ENCODE assay signal across 8 cellular contexts in the genomic region with DNA sequence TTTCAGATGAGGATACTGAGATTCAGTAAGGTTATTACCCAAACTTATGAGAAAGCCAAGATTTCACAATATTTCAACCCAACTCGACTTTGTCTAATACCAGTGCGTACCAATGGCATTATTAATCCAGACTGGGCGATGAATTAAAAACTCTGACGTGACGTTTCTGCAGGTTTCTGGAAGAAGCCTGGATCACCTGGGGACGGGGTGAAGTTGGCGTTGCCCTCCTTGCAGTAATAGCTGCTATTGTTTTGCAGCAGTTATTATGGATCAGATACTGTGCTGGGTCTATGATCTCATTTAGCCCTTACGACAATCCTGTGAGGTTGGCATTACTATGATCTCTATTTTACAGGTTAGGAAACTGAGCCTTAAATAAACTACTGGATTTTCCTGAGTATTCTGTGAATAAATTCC. TPM values are rescaled to one million over a fixed set of nuclear protein-coding genes. Genes with fewer than 3 reads are reported as not detected.
DNase-seq lines count a peak whose midpoint lies in the region; ATAC-seq and TF ChIP-seq lines count a peak whose summit lies in the region.

No MANE protein-coding gene starts in this region.

- TF ChIP-seq CTCF in LNCaP clone FGC (IDR thresholded peaks at IDR 0.05; ENCODE audit: control insufficient read depth, extremely low read depth, insufficient read depth) (no peak), chondrocyte (IDR thresholded peaks at IDR 0.05) (no peak), lung (IDR thresholded peaks at IDR 0.05; ENCODE audit: control extremely low read depth, extremely low read depth) (no peak), vagina (IDR thresholded peaks at IDR 0.05) (no peak)

- peaks cover 2% of the 10 kb centered on the region for H3K36me3 Mint-ChIP-seq in chondrocyte (ENCODE audit: low read depth)

- H3K27ac Mint-ChIP-seq in chondrocyte (ENCODE audit: unreplicated experiment), result peak overlapping the region; percentile 99

- H3K27ac ChIP-seq in lung (ENCODE audit: low read depth in 1 of 2, low read length in 1 of 2) (peak overlapping the region; percentile 74 to 94), vagina (peak overlapping the region; percentile 98)

- H3K36me3 ChIP-seq in lung (ENCODE audit: control insufficient read depth in 2 of 2, insufficient read depth in 2 of 2, low read length in 2 of 2) (peaks cover 0 to 2% of the 10 kb centered on the region in 2 donors), vagina (peaks cover 0 to 7% of the 10 kb centered on the region in 2 donors)

- no peaks in the 10 kb centered on the region for H3K27me3 Mint-ChIP-seq in chondrocyte (ENCODE audit: low read depth)

- intact Hi-C loops in vagina (cut with DNase I), result no loop called here

- DNase-seq in AG08396 (ENCODE audit: low spot score) (peak; percentile 37), LNCaP clone FGC (ENCODE audit: low read depth) (no peak), chondrocyte (ENCODE audit: low spot score) (no peak), lung (ENCODE audit: low spot score) (no peak), vagina (ENCODE audit: extremely low spot score in 2 of 2) (no peak), LoVo (ENCODE audit: low spot score) (no peak), NCI-H187 treated with DMSO at 0.1 percent for 48 hours (lab: John Stamatoyannopoulos, UW) (no peak)

- H3K4me3 ChIP-seq in LNCaP clone FGC (ENCODE audit: low read depth, low read length) (peak overlapping the region; percentile 85), lung (peak overlapping the region; percentile 48), vagina (peak overlapping the region; percentile 81 to 98)

- 4 to 9% methylated on average over 8 of the region's 8 CpGs for WGBS in lung, 2 donors

- H3K27me3 ChIP-seq in lung (ENCODE audit: control insufficient read depth, insufficient read depth) (no peaks in the 10 kb centered on the region), vagina (no peaks in the 10 kb centered on the region)

- H3K4me1 Mint-ChIP-seq in chondrocyte (ENCODE audit: low read depth), result peaks cover 39% of the 10 kb centered on the region

- peak; percentile 4 for ATAC-seq in GM18868 (IDR thresholded peaks at IDR 0.05; ENCODE audit: unreplicated experiment)
- ATAC-seq in lung (ENCODE audit: insufficient read depth, low FRiP score), result peak; percentile 10

- no peak for TF ChIP-seq POLR2A in vagina (IDR thresholded peaks at IDR 0.05)

- peaks cover 3 to 15% of the 10 kb centered on the region in 2 donors for H3K4me1 ChIP-seq in lung (ENCODE audit: control insufficient read depth in 2 of 2, insufficient read depth in 2 of 2, low read length in 2 of 2)
- peaks cover 29% of the 10 kb centered on the region for H3K4me1 ChIP-seq in vagina

- no peaks in the 10 kb centered on the region for H3K9me3 Mint-ChIP-seq in chondrocyte (ENCODE audit: low read depth)

- H3K9me3 ChIP-seq in lung (ENCODE audit: control insufficient read depth in 2 of 2, insufficient read depth in 1 of 2, low read length in 1 of 2) (no peaks in the 10 kb centered on the region), vagina (no peaks in the 10 kb centered on the region)

- peak overlapping the region; percentile 97 for H3K4me3 Mint-ChIP-seq in chondrocyte (ENCODE audit: unreplicated experiment)

RNA-seq across cellular contexts. Expression of a gene that starts 0.6 kb away (rescaled TPM):
- 18.4 to 23.2 TPM (median 19.0 TPM) in 3 replicates for total RNA-seq in chondrocyte
- total RNA-seq in lung, result 10 to 100 TPM; 13.2 to 26.8 TPM
- 1 to 10 TPM; 5.1 to 9.5 TPM for polyA plus RNA-seq in lung
- 16.5 TPM for total RNA-seq in vagina

RNA-seq across cellular contexts. Expression of a gene that starts 44.5 kb away (rescaled TPM):
- total RNA-seq in chondrocyte, result not detected in 3 replicates
- total RNA-seq in lung, result 1 to 10 TPM; 3.3 to 4.4 TPM
- 1 to 10 TPM; 1.2 to 1.3 TPM for polyA plus RNA-seq in lung
- not detected for total RNA-seq in vagina
